17 cellular contexts compared by ENCODE assay signal in genomic region chr11:699753-700152, GRCh38.
"Had no signal": no experiment of that assay in that cellular context is flagged by ENCODE, and none has a peak within 500 bp of the region (broad histone marks: within the 10 kb centered on the region; RNA-seq: fewer than 3 reads in every experiment).

No MANE protein-coding gene starts in this region.

- H3K27me3 Mint-ChIP-seq: activated CD4-positive, alpha-beta memory T cell treated with anti-CD3 and anti-CD28 coated beads, Interleukin-2, amount 10 ng/mL, durations not matched to agents 7 days and 5 days; activated CD8-positive, alpha-beta memory T cell treated with anti-CD3 and anti-CD28 coated beads, Interleukin-2, amount 10 ng/mL, durations not matched to agents 7 days and 5 days; T-cell had no signal

- H3K27ac Mint-ChIP-seq: activated CD8-positive, alpha-beta memory T cell treated with anti-CD3 and anti-CD28 coated beads, Interleukin-2, amount 10 ng/mL, durations not matched to agents 7 days and 5 days had no signal

- H3K27me3 ChIP-seq: brain microvascular endothelial cell, colonic mucosa, gastroesophageal sphincter, right atrium auricular region, testis, upper lobe of right lung had no signal

- H3K4me3 ChIP-seq: colonic mucosa, gastroesophageal sphincter, prostate gland, right atrium auricular region, skin epidermis, testis, upper lobe of right lung had no signal

- H3K27ac ChIP-seq: brain microvascular endothelial cell, colonic mucosa, prostate gland, right atrium auricular region, testis, upper lobe of right lung had no signal

- H3K36me3 ChIP-seq: colonic mucosa, prostate gland, right atrium auricular region had no signal

- ATAC-seq: activated CD8-positive, alpha-beta memory T cell treated with anti-CD3 and anti-CD28 coated beads, Interleukin-2, amount 10 ng/mL, durations not matched to agents 7 days and 5 days; gastroesophageal sphincter; left ventricle myocardium superior; T-cell; upper lobe of right lung had no signal

- H3K4me3 Mint-ChIP-seq: activated CD4-positive, alpha-beta memory T cell treated with anti-CD3 and anti-CD28 coated beads, Interleukin-2, amount 10 ng/mL, durations not matched to agents 7 days and 5 days; activated CD8-positive, alpha-beta memory T cell treated with anti-CD3 and anti-CD28 coated beads, Interleukin-2, amount 10 ng/mL, durations not matched to agents 7 days and 5 days; T-cell had no signal

- H3K9me3 ChIP-seq: colonic mucosa, gastroesophageal sphincter, prostate gland, right atrium auricular region, testis, upper lobe of right lung had no signal

- H3K9me3 Mint-ChIP-seq: activated CD4-positive, alpha-beta memory T cell treated with anti-CD3 and anti-CD28 coated beads, Interleukin-2, amount 10 ng/mL, durations not matched to agents 7 days and 5 days; T-cell had no signal

- DNase-seq: activated CD4-positive, alpha-beta memory T cell treated with anti-CD3 and anti-CD28 coated beads, Interleukin-2, amount 10 ng/mL, durations not matched to agents 7 days and 5 days; activated CD4-positive, alpha-beta T cell treated with anti-CD3 and anti-CD28 coated beads for 48 hours; activated CD4-positive, CD25-positive, alpha-beta regulatory T cell; activated CD8-positive, alpha-beta memory T cell treated with anti-CD3 and anti-CD28 coated beads, Interleukin-2, amount 10 ng/mL, durations not matched to agents 7 days and 5 days; aorta; brain microvascular endothelial cell; central memory CD4-positive, alpha-beta T cell; colonic mucosa; erythroblast; left ventricle myocardium superior; T-cell; testis; upper lobe of right lung had no signal
